In the genomic region with DNA sequence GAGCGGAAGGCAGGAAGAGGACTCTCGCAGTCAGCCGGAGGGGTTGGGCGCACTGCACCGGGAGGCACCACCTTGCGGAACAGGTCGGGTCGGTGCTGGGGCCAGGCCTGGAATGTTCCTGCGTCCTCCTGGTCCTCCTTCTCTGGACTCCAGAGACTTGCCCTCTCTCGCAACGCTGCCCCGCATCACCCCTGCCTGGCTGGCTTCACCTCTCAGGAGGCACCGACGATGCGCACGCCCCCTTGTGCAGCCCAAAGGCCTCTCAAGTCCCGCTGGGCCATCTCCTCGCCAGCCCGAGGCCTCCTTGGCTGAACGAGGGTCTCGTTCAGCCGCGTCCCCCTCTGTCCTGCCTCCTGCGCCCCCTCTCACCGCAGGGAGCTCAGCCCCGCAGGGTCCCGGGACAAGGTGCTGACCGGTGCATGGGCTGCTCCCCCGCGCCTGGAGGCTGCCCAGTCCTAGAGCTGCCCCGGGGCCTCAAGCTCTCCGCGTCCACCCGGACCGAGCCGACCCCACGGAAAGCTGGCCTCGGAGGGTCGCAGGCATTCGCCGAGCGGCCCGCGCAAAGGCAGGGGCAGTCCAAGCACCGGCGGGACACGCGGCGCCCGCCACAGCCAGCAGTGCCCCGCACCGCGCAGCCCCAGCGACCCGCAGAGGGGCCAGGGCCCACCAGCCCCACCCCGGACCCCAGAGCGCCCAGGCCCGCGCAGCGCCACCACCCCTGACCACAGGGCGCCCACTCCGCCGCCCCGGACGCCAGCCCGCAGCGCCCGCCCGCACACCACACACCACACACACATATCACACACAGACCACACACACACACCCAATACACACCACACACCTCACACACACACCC, we compare ENCODE assay signal across 1 cellular context.
TF ChIP-seq lines count a peak whose summit lies in the region.

No MANE protein-coding gene starts in this region.

TF ChIP-seq in HCT116, 20 proteins besides CTCF, POLR2A, EP300 and RAD21 (continued from another document):
- TF ChIP-seq, protein P1, sequence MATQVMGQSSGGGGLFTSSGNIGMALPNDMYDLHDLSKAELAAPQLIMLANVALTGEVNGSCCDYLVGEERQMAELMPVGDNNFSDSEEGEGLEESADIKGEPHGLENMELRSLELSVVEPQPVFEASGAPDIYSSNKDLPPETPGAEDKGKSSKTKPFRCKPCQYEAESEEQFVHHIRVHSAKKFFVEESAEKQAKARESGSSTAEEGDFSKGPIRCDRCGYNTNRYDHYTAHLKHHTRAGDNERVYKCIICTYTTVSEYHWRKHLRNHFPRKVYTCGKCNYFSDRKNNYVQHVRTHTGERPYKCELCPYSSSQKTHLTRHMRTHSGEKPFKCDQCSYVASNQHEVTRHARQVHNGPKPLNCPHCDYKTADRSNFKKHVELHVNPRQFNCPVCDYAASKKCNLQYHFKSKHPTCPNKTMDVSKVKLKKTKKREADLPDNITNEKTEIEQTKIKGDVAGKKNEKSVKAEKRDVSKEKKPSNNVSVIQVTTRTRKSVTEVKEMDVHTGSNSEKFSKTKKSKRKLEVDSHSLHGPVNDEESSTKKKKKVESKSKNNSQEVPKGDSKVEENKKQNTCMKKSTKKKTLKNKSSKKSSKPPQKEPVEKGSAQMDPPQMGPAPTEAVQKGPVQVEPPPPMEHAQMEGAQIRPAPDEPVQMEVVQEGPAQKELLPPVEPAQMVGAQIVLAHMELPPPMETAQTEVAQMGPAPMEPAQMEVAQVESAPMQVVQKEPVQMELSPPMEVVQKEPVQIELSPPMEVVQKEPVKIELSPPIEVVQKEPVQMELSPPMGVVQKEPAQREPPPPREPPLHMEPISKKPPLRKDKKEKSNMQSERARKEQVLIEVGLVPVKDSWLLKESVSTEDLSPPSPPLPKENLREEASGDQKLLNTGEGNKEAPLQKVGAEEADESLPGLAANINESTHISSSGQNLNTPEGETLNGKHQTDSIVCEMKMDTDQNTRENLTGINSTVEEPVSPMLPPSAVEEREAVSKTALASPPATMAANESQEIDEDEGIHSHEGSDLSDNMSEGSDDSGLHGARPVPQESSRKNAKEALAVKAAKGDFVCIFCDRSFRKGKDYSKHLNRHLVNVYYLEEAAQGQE (IDR thresholded peaks at IDR 0.05; ENCODE audit: low read depth) = no peak
- TF ChIP-seq, protein P2, sequence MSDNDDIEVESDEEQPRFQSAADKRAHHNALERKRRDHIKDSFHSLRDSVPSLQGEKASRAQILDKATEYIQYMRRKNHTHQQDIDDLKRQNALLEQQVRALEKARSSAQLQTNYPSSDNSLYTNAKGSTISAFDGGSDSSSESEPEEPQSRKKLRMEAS (IDR thresholded peaks at IDR 0.05) = no peak
- TF ChIP-seq ZNF274 (IDR thresholded peaks at IDR 0.05; ENCODE audit: low read depth, low read length) (no peak), POLR2AphosphoS5 (IDR thresholded peaks at IDR 0.05; ENCODE audit: low read depth, low read length) (no peak), FOSL1 (IDR thresholded peaks at IDR 0.05; ENCODE audit: low read depth) (no peak), TCF7L2 (IDR thresholded peaks at IDR 0.05; ENCODE audit: borderline replicate concordance, extremely low read depth, insufficient read depth, insufficient read length) (no peak), EGR1 (IDR thresholded peaks at IDR 0.05; ENCODE audit: low read depth) (no peak), EZH2 (IDR thresholded peaks at IDR 0.05) (no peak)
- TF ChIP-seq, protein P3, sequence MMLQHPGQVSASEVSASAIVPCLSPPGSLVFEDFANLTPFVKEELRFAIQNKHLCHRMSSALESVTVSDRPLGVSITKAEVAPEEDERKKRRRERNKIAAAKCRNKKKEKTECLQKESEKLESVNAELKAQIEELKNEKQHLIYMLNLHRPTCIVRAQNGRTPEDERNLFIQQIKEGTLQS (IDR thresholded peaks at IDR 0.05) = no peak
